In genomic region chr13:45500492-45501174, GRCh38 we compare ENCODE assay signal across 10 cellular contexts. TPM values are rescaled to one million over a fixed set of nuclear protein-coding genes. Genes with fewer than 3 reads are reported as not detected.
DNase-seq lines count a peak whose midpoint lies in the region; ATAC-seq and TF ChIP-seq lines count a peak whose summit lies in the region.
"Had no signal": no experiment of that assay in that cellular context is flagged by ENCODE, and none has a peak within 500 bp of the region (broad histone marks: within the 10 kb centered on the region; RNA-seq: fewer than 3 reads in every experiment).

No MANE protein-coding gene starts in this region.

- no peak for TF ChIP-seq POLR2A in testis (IDR thresholded peaks at IDR 0.05)

- H3K9ac ChIP-seq in adipocyte (ENCODE audit: low read length), result peak overlapping the region; percentile 10

- ATAC-seq in HG02642 (IDR thresholded peaks at IDR 0.05; ENCODE audit: poor library complexity, unreplicated experiment) (no peak), GM21576 (IDR thresholded peaks at IDR 0.05; ENCODE audit: unreplicated experiment) (no peak)

- TF ChIP-seq CTCF in testis (IDR thresholded peaks at IDR 0.05), result no peak

- H3K4me1 ChIP-seq in adipocyte (ENCODE audit: control insufficient read depth, insufficient read depth, low read length) (peaks cover 20% of the 10 kb centered on the region), testis (no peaks in the 10 kb centered on the region)

- peak; percentile 57 for DNase-seq in AG08396 (ENCODE audit: low spot score)
- DNase-seq in HT-29 (ENCODE audit: low spot score), result peak; percentile 65
- peak; percentile 86 for DNase-seq in adipocyte (ENCODE audit: low read depth)
- DNase-seq in kidney tubule cell (ENCODE audit: low spot score), result peak; percentile 92
- DNase-seq in SHP77 treated with DMSO at 0.1 percent for 48 hours (lab: John Stamatoyannopoulos, UW), result no peak
- DNase-seq in testis, result no peak
- DNase-seq: left colon, NCI-H524 had no signal

- WGBS in testis, 2 donors, result 76 to 80% methylated on average over 4 of the region's 4 CpGs

- peak overlapping the region; percentile 3 for H3K4me3 ChIP-seq in adipocyte (ENCODE audit: low read length)
- no peak overlapping the region for H3K4me3 ChIP-seq in testis

- intact Hi-C loops in testis (cut with DNase I; ENCODE audit: low total_unique reads), result no loop called here

- H3K9me3 ChIP-seq in adipocyte (ENCODE audit: control insufficient read depth, low read length) (no peaks in the 10 kb centered on the region), testis (no peaks in the 10 kb centered on the region)

- no peak overlapping the region for H3K27ac ChIP-seq in testis

- H3K36me3 ChIP-seq in adipocyte (ENCODE audit: control insufficient read depth, insufficient read depth, low read length, severe bottlenecking) (peaks cover 68% of the 10 kb centered on the region), testis (ENCODE audit: low read depth, missing control alignments) (no peaks in the 10 kb centered on the region)

- no peaks in the 10 kb centered on the region for H3K27me3 ChIP-seq in adipocyte (replicated peaks; ENCODE audit: control insufficient read depth, insufficient read depth, low read length)
- no peaks in the 10 kb centered on the region for H3K27me3 ChIP-seq in testis

RNA-seq across cellular contexts. Expression of gene COG3, which starts 35.9 kb away (rescaled TPM):
- 60.5 and 63.1 TPM in 2 replicates for total RNA-seq in HT-29 (2014; rRNA removed; shearing (Covaris generic))
- 10 to 100 TPM; 39.6 to 46.1 TPM for total RNA-seq in testis
- polyA plus RNA-seq in testis (ENCODE audit: insufficient read depth, low read depth, low replicate concordance), result 22.5 TPM

Comparison
In these comparisons a context has a peak if more than half of its experiments do, and no peak if none do; other contexts are left out.
1. DNase-seq: peak in AG08396 (single experiment), HT-29 (single experiment), adipocyte (single experiment) and kidney tubule cell (single experiment); none in SHP77 treated with DMSO at 0.1 percent for 48 hours (single experiment) and testis (single experiment).